In genomic region chr17:76983075-76983411, GRCh38 we compare ENCODE assay signal across 16 cellular contexts.
DNase-seq lines count a peak whose midpoint lies in the region; ATAC-seq and TF ChIP-seq lines count a peak whose summit lies in the region.
"Had no signal": no experiment of that assay in that cellular context is flagged by ENCODE, and none has a peak within 500 bp of the region (broad histone marks: within the 10 kb centered on the region; RNA-seq: fewer than 3 reads in every experiment).

No MANE protein-coding gene starts in this region.

- H3K9me3 ChIP-seq in Loucy (ENCODE audit: insufficient read depth, low read depth, low read length) = peaks cover 6% of the 10 kb centered on the region; the same call in 1 of the 2 replicates
- no peaks in the 10 kb centered on the region for H3K9me3 ChIP-seq in effector memory CD4-positive, alpha-beta T cell (ENCODE audit: control insufficient read depth, low read length)

- peak overlapping the region; percentile 7 for H3K27ac ChIP-seq in effector memory CD4-positive, alpha-beta T cell (ENCODE audit: insufficient read depth, low read length, poor library complexity, severe bottlenecking)
- H3K27ac ChIP-seq: foreskin keratinocyte, SK-N-MC, stomach had no signal

- H2AFZ ChIP-seq in Loucy (ENCODE audit: low read length) = peak overlapping the region; percentile 74

- no peaks in the 10 kb centered on the region for H3K9me2 ChIP-seq in Loucy (replicated peaks; ENCODE audit: low read depth, low read length)

- H3K4me1 ChIP-seq in Loucy (ENCODE audit: insufficient read depth, low read length, poor library complexity, severe bottlenecking) = peaks cover 10% of the 10 kb centered on the region
- H3K4me1 ChIP-seq in effector memory CD4-positive, alpha-beta T cell (ENCODE audit: control insufficient read depth, insufficient read depth, low read length, poor library complexity, severe bottlenecking) = peaks cover 20% of the 10 kb centered on the region
- H3K4me1 ChIP-seq: foreskin keratinocyte, stomach had no signal

- H3K4me1 Mint-ChIP-seq in activated naive CD4-positive, alpha-beta T cell treated with anti-CD3 and anti-CD28 coated beads, Interleukin-2, amount 50 U/mL, for 24 hours = peaks cover 20% of the 10 kb centered on the region
- peaks cover 7% of the 10 kb centered on the region for H3K4me1 Mint-ChIP-seq in stimulated activated memory B cell treated with anti-CD40 and anti-IgM and Interleukin-4, amounts not matched to agents 10 μg/mL and 1 μg/mL and 100 μg/mL, for 72 hours

- no peaks in the 10 kb centered on the region for H3K27me3 ChIP-seq in Loucy (ENCODE audit: insufficient read depth, low read length, poor library complexity, severe bottlenecking)
- H3K27me3 ChIP-seq in effector memory CD4-positive, alpha-beta T cell (replicated peaks; ENCODE audit: control insufficient read depth, insufficient read depth, low read length, poor library complexity, severe bottlenecking) = no peaks in the 10 kb centered on the region

- peaks cover 3% of the 10 kb centered on the region for H3K36me3 Mint-ChIP-seq in activated naive CD4-positive, alpha-beta T cell treated with anti-CD3 and anti-CD28 coated beads, Interleukin-2, amount 50 U/mL, for 24 hours
- H3K36me3 Mint-ChIP-seq in stimulated activated memory B cell treated with anti-CD40 and anti-IgM and Interleukin-4, amounts not matched to agents 10 μg/mL and 1 μg/mL and 100 μg/mL, for 72 hours = peaks cover 4% of the 10 kb centered on the region

- no peaks in the 10 kb centered on the region for H3F3A ChIP-seq in Loucy (ENCODE audit: low read depth)

- H4K20me1 ChIP-seq in Loucy (ENCODE audit: insufficient read depth, low read length, poor library complexity, severe bottlenecking) = no peaks in the 10 kb centered on the region

- no peaks in the 10 kb centered on the region for H3K27me3 Mint-ChIP-seq in activated naive CD4-positive, alpha-beta T cell treated with anti-CD3 and anti-CD28 coated beads, Interleukin-2, amount 50 U/mL, for 24 hours
- H3K27me3 Mint-ChIP-seq in stimulated activated memory B cell treated with anti-CD40 and anti-IgM and Interleukin-4, amounts not matched to agents 10 μg/mL and 1 μg/mL and 100 μg/mL, for 72 hours = peaks cover 61% of the 10 kb centered on the region

- no peak for TF ChIP-seq CTCF in Loucy (conservative IDR thresholded peaks at IDR 0.05; ENCODE audit: low read length)

- peak overlapping the region; percentile 46 for H3K27ac Mint-ChIP-seq in activated naive CD4-positive, alpha-beta T cell treated with anti-CD3 and anti-CD28 coated beads, Interleukin-2, amount 50 U/mL, for 24 hours
- no peak overlapping the region for H3K27ac Mint-ChIP-seq in stimulated activated memory B cell treated with anti-CD40 and anti-IgM and Interleukin-4, amounts not matched to agents 10 μg/mL and 1 μg/mL and 100 μg/mL, for 72 hours
- H3K27ac Mint-ChIP-seq: natural killer cell treated with Interleukin-12 subunit alpha and Interleukin-12 subunit beta and Interleukin-15 and Interleukin-18, amount 100 ng/mL, for 72 hours had no signal

- H3K36me3 ChIP-seq in Loucy (ENCODE audit: insufficient read depth, low read length) = no peaks in the 10 kb centered on the region
- no peaks in the 10 kb centered on the region for H3K36me3 ChIP-seq in effector memory CD4-positive, alpha-beta T cell (ENCODE audit: control insufficient read depth, insufficient read depth, low read length)
- H3K36me3 ChIP-seq: stomach had no signal

- H3K4me2 ChIP-seq in Loucy (ENCODE audit: low read depth, low read length, poor library complexity, severe bottlenecking) = peak overlapping the region; percentile 40

- ATAC-seq in stimulated activated memory B cell treated with anti-CD40 and anti-IgM and Interleukin-4, amounts not matched to agents 10 μg/mL and 1 μg/mL and 100 μg/mL, for 72 hours = peak; percentile 35
- ATAC-seq in GM18505 (IDR thresholded peaks at IDR 0.05; ENCODE audit: unreplicated experiment) = no peak
- ATAC-seq: foreskin keratinocyte had no signal

- TF ChIP-seq POLR2A in GM18505 (IDR thresholded peaks at IDR 0.05; ENCODE audit: borderline replicate concordance, extremely low read depth, insufficient read depth, insufficient read length) = no peak

- H3K79me2 ChIP-seq in Loucy (ENCODE audit: insufficient read depth, low read length) = no peaks in the 10 kb centered on the region

- DNase-seq in activated naive CD4-positive, alpha-beta T cell treated with anti-CD3 and anti-CD28 coated beads, Interleukin-2, amount 50 U/mL, for 16 hours = no peak
- DNase-seq in effector memory CD4-positive, alpha-beta T cell = no peak
- DNase-seq in NCI-H446 treated with DMSO at 0.1 percent for 48 hours (lab: John Stamatoyannopoulos, UW) = no peak
- DNase-seq in activated effector memory CD4-positive, alpha-beta T cell treated with anti-CD3 and anti-CD28 coated beads, Interleukin-2, amount 50 U/mL, for 16 hours = no peak
- DNase-seq: foreskin keratinocyte; NCI-H187 treated with DMSO at 0.1 percent for 48 hours; NCI-H524 treated with DMSO at 0.1 percent for 48 hours; stimulated activated CD4-positive, alpha-beta T cell treated with anti-CD3 and anti-CD28 coated beads, Interleukin-12 subunit alpha, Interleukin-12 subunit beta, amount 100 ng/mL, for 4 hours; stomach had no signal

- H3K4me3 Mint-ChIP-seq in activated naive CD4-positive, alpha-beta T cell treated with anti-CD3 and anti-CD28 coated beads, Interleukin-2, amount 50 U/mL, for 24 hours = peak overlapping the region; percentile 55
- H3K4me3 Mint-ChIP-seq in stimulated activated memory B cell treated with anti-CD40 and anti-IgM and Interleukin-4, amounts not matched to agents 10 μg/mL and 1 μg/mL and 100 μg/mL, for 72 hours = no peak overlapping the region
- H3K4me3 Mint-ChIP-seq: natural killer cell treated with Interleukin-12 subunit alpha and Interleukin-12 subunit beta and Interleukin-15 and Interleukin-18, amount 100 ng/mL, for 72 hours had no signal

- H3K9ac ChIP-seq in Loucy (ENCODE audit: low read depth, low read length, poor library complexity, severe bottlenecking) = peak overlapping the region; percentile 46

- H3K4me3 ChIP-seq in Loucy (ENCODE audit: low read length, poor library complexity, severe bottlenecking) = no peak overlapping the region
- no peak overlapping the region for H3K4me3 ChIP-seq in effector memory CD4-positive, alpha-beta T cell (ENCODE audit: insufficient read depth, low read depth, low read length, poor library complexity, severe bottlenecking)
- H3K4me3 ChIP-seq: lung, SK-N-MC, stomach had no signal

- no peaks in the 10 kb centered on the region for H3K9me3 Mint-ChIP-seq in activated naive CD4-positive, alpha-beta T cell treated with anti-CD3 and anti-CD28 coated beads, Interleukin-2, amount 50 U/mL, for 24 hours
- H3K9me3 Mint-ChIP-seq in stimulated activated memory B cell treated with anti-CD40 and anti-IgM and Interleukin-4, amounts not matched to agents 10 μg/mL and 1 μg/mL and 100 μg/mL, for 72 hours = peaks cover 9% of the 10 kb centered on the region
